9 cellular contexts compared by ENCODE assay signal in genomic region chr7:24573008-24573553, GRCh38. TPM values are rescaled to one million over a fixed set of nuclear protein-coding genes. Genes with fewer than 3 reads are reported as not detected.
DNase-seq lines count a peak whose midpoint lies in the region; ATAC-seq, FAIRE-seq and TF ChIP-seq lines count a peak whose summit lies in the region.
"Had no signal": no experiment of that assay in that cellular context is flagged by ENCODE, and none has a peak within 500 bp of the region (broad histone marks: within the 10 kb centered on the region; RNA-seq: fewer than 3 reads in every experiment).

Gene PALS2, plus strand, starts transcription at chr7:24573452. Its CDS starts 50,216 bp downstream, at chr7:24623668.

- peak within 1 kb of the TSS; percentile 77 for H3K27ac Mint-ChIP-seq in mesothelial cell of epicardium

- H3K4me3 ChIP-seq in BLaER1, result peak within 1 kb of the TSS; percentile 92

- peak within 1 kb of the TSS; percentile 89 for H3K9ac ChIP-seq in BLaER1

- peaks cover 43% of the 10 kb centered on the region for H3K27me3 Mint-ChIP-seq in mesothelial cell of epicardium (ENCODE audit: low read depth)

- DNase-seq in GM19239 (ENCODE audit: insufficient read length, low spot score) (peak; percentile 72), NCI-H82 (lab: John Stamatoyannopoulos, UW) (peak; percentile 82), mesothelial cell of epicardium (ENCODE audit: low spot score in 2 of 2, unreplicated experiment in 2 of 2) (peak; percentile 61 to 79)
- peak; percentile 30 to 69 (median 58) for DNase-seq in activated CD8-positive, alpha-beta memory T cell treated with anti-CD3 and anti-CD28 coated beads for 48 hours (ENCODE audit: low read depth in 2 of 3, low spot score in 2 of 3)
- DNase-seq in stimulated activated CD8-positive, alpha-beta memory T cell treated with anti-CD3 and anti-CD28 coated beads, Interleukin-15, amount 100 ng/mL, for 48 hours (ENCODE audit: low read depth in 2 of 2), result peak; percentile 63 to 72

- peak; percentile 23 for FAIRE-seq in GM19239 (lab: Jason Lieb, UNC)
- FAIRE-seq: endometrium had no signal

- peak within 1 kb of the TSS; percentile 91 for H3K27ac ChIP-seq in BLaER1

- H3K4me3 Mint-ChIP-seq in mesothelial cell of epicardium, result peak within 1 kb of the TSS; percentile 88

- peaks cover 46% of the 10 kb centered on the region for H3K4me1 ChIP-seq in BLaER1

- H3K36me3 Mint-ChIP-seq in mesothelial cell of epicardium, result no peaks in the 10 kb centered on the region

- no peaks in the 10 kb centered on the region for H3K36me3 ChIP-seq in BLaER1

- H3K27me3 ChIP-seq in BLaER1, result peaks cover 3% of the 10 kb centered on the region; the same call in 1 of the 2 replicates

- TF ChIP-seq CTCF in mesothelial cell of epicardium (IDR thresholded peaks at IDR 0.05; ENCODE audit: unreplicated experiment), result no peak

- peaks cover 23% of the 10 kb centered on the region for H3K4me1 Mint-ChIP-seq in mesothelial cell of epicardium

- no peaks in the 10 kb centered on the region for H3K9me3 Mint-ChIP-seq in mesothelial cell of epicardium

- in situ Hi-C loops in endometrial microvascular endothelial cells (cut with HindIII; ENCODE audit: inconsistent ontology term, low pct_unique_long_range_greater_than_20kb, low sequenced_read_pairs), result no loop called here

- peak within 1 kb of the TSS; percentile 86 for H3K4me2 ChIP-seq in BLaER1

- peaks cover 44% of the 10 kb centered on the region for H4K20me1 ChIP-seq in BLaER1

- H3K9me3 ChIP-seq in BLaER1, result no peaks in the 10 kb centered on the region

- ATAC-seq in HG03442 (IDR thresholded peaks at IDR 0.05; ENCODE audit: unreplicated experiment), result peak; percentile 49

RNA-seq across cellular contexts. Expression of gene PALS2, which starts in this region (rescaled TPM):
- total RNA-seq in endometrial microvascular endothelial cells (ENCODE audit: inconsistent ontology term), result 11.2 TPM
- total RNA-seq in mesothelial cell of epicardium, result 23.8 to 31.7 TPM (median 24.8 TPM) in 3 replicates

Comparison
In these comparisons a context has a peak if more than half of its experiments do, and no peak if none do; other contexts are left out.
1. Peak in every context shown above with its lines: DNase-seq, ATAC-seq, H3K4me3 ChIP-seq and H3K27ac ChIP-seq.